8 cellular contexts compared by ENCODE assay signal in the genomic region with DNA sequence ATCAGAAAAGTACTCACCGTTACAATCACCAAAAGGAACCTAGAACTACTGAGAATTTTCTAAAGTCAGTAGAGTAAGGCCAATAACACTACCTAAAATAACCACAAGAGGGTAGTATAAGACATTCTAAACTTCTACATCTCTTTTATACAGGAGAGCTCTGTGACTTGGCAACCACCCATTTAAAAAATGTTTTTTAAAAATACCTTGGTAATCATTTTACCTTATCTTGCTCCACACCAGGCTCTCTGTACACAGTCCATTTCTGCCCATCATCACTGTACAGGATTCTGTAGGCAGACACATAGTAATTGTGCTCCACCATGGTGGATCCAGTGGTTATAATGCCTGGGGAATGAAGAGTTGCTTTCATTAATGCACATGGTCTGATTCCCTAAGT. TPM values are rescaled to one million over a fixed set of nuclear protein-coding genes. Genes with fewer than 3 reads are reported as not detected.
DNase-seq lines count a peak whose midpoint lies in the region; ATAC-seq and TF ChIP-seq lines count a peak whose summit lies in the region.

No MANE protein-coding gene starts in this region.

- peaks cover 0 to 94% (median 17%) of the 10 kb centered on the region in 9 donors for H3K36me3 ChIP-seq in heart left ventricle
- H3K36me3 ChIP-seq in gastrocnemius medialis = no peaks in the 10 kb centered on the region

- no peak overlapping the region for H3K27ac ChIP-seq in C4-2B
- H3K27ac ChIP-seq in heart left ventricle = no peak overlapping the region
- H3K27ac ChIP-seq in gastrocnemius medialis = no peak overlapping the region

- no peaks in the 10 kb centered on the region for H3K27me3 Mint-ChIP-seq in WTC11 (ENCODE audit: low read depth)

- CTCF ChIA-PET in WTC11 (lab: Charles Lee) = interaction anchor here (0.5 to 2.8 kb wide), 23 partner anchors 10 to 941 kb away, joined by 3 to 75 read pairs (median 4); no protein-coding TSS in a partner anchor

- H3K9me3 Mint-ChIP-seq in WTC11 = no peaks in the 10 kb centered on the region

- H3K4me1 ChIP-seq in heart left ventricle (peaks cover 0 to 7% (median 2%) of the 10 kb centered on the region in 12 donors), gastrocnemius medialis (no peaks in the 10 kb centered on the region)

- H3K36me3 Mint-ChIP-seq in WTC11 = peaks cover 29% of the 10 kb centered on the region

- no peak overlapping the region for H3K27ac Mint-ChIP-seq in WTC11

- no peak overlapping the region for H3K4me3 Mint-ChIP-seq in WTC11

- DNase-seq in NCI-H2081 (lab: John Stamatoyannopoulos, UW) = peak; percentile 12 to 60
- DNase-seq in WTC11 (ENCODE audit: low spot score) = no peak
- DNase-seq in heart left ventricle = no peak
- DNase-seq in gastrocnemius medialis = no peak
- no peak for DNase-seq in COLO668 (lab: John Stamatoyannopoulos, UW; ENCODE audit: unreplicated experiment)

- in situ Hi-C loops in gastrocnemius medialis (cut with MboI; ENCODE audit: low sequenced_read_pairs in 4 of 4) = loop anchor here (5.0 to 25.0 kb wide), 6 partner anchors 175 to 945 kb away; a partner anchor contains a TSS

- peak; percentile 80 for ATAC-seq in GM18861 (IDR thresholded peaks at IDR 0.05; ENCODE audit: unreplicated experiment)
- peak; percentile 78 for ATAC-seq in HG03045 (IDR thresholded peaks at IDR 0.05; ENCODE audit: unreplicated experiment)
- ATAC-seq in WTC11 = peak; percentile 77
- ATAC-seq in heart left ventricle = peak; percentile 43 to 78 (median 74)
- peak; percentile 68 to 87 for ATAC-seq in gastrocnemius medialis

- H3K27me3 ChIP-seq in heart left ventricle = no peaks in the 10 kb centered on the region
- no peaks in the 10 kb centered on the region for H3K27me3 ChIP-seq in gastrocnemius medialis

- POLR2A ChIA-PET in WTC11 (lab: Charles Lee) = interaction anchor here (0.9 kb wide), 1 partner anchor 84 kb away, joined by 3 read pairs; a partner anchor contains a TSS

- H3K9me3 ChIP-seq in heart left ventricle (no peaks in the 10 kb centered on the region), gastrocnemius medialis (no peaks in the 10 kb centered on the region)

- peaks cover 14% of the 10 kb centered on the region for H3K4me1 Mint-ChIP-seq in WTC11

- H3K4me3 ChIP-seq in heart left ventricle (no peak overlapping the region), gastrocnemius medialis (no peak overlapping the region)

- WGBS in heart left ventricle, 4 donors = 15 to 20% (median 17%) methylated on average over 1 of the region's 1 CpG

- no peak for TF ChIP-seq POLR2A in heart left ventricle (IDR thresholded peaks at IDR 0.05)
- TF ChIP-seq POLR2A in gastrocnemius medialis (IDR thresholded peaks at IDR 0.05) = no peak

- peak; percentile 71 for TF ChIP-seq CTCF in C4-2B (conservative IDR thresholded peaks at IDR 0.05)
- peak; percentile 70 for TF ChIP-seq CTCF in WTC11 (IDR thresholded peaks at IDR 0.05)
- TF ChIP-seq CTCF in heart left ventricle (IDR thresholded peaks at IDR 0.05) = peak; percentile 78 to 88 (median 80)
- peak; percentile 60 to 84 (median 75) for TF ChIP-seq CTCF in gastrocnemius medialis (IDR thresholded peaks at IDR 0.05 in 4 of 5, conservative IDR thresholded peaks at IDR 0.05 in 1 of 5)

- intact Hi-C loops in heart left ventricle (cut with DNase I) (loop anchor here in 9 of 10 donors (1.0 to 10.0 kb wide), 11 partner anchors 85 to 937 kb away; a partner anchor contains a TSS), gastrocnemius medialis (cut with DNase I; ENCODE audit: low total_unique reads) (loop anchor here (1.0 to 5.0 kb wide), 2 partner anchors 85 to 177 kb away; a partner anchor contains a TSS)

TF ChIP-seq in WTC11, 78 proteins besides CTCF, POLR2A, EP300 and RAD21:
- TF ChIP-seq MYBL2 (CRISPR knock-in tag; IDR thresholded peaks at IDR 0.05) (no peak), ETV6 (CRISPR knock-in tag; IDR thresholded peaks at IDR 0.05) (no peak), RORB (CRISPR knock-in tag; IDR thresholded peaks at IDR 0.05) (no peak), ZNF396 (CRISPR knock-in tag; IDR thresholded peaks at IDR 0.05; ENCODE audit: borderline replicate concordance) (no peak), GABPB1 (CRISPR knock-in tag; IDR thresholded peaks at IDR 0.05) (no peak), CREM (CRISPR knock-in tag; IDR thresholded peaks at IDR 0.05) (no peak), SMAD4 (CRISPR knock-in tag; IDR thresholded peaks at IDR 0.05) (no peak), ZBTB21 (CRISPR knock-in tag; IDR thresholded peaks at IDR 0.05; ENCODE audit: borderline replicate concordance) (no peak), JAZF1 (CRISPR knock-in tag; IDR thresholded peaks at IDR 0.05) (no peak), ZNF138 (CRISPR knock-in tag; conservative IDR thresholded peaks at IDR 0.05) (no peak), ATF1 (CRISPR knock-in tag; IDR thresholded peaks at IDR 0.05) (no peak)
- TF ChIP-seq, protein P1, sequence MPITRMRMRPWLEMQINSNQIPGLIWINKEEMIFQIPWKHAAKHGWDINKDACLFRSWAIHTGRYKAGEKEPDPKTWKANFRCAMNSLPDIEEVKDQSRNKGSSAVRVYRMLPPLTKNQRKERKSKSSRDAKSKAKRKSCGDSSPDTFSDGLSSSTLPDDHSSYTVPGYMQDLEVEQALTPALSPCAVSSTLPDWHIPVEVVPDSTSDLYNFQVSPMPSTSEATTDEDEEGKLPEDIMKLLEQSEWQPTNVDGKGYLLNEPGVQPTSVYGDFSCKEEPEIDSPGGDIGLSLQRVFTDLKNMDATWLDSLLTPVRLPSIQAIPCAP (CRISPR knock-in tag; IDR thresholded peaks at IDR 0.05) = no peak
- TF ChIP-seq, protein P2, sequence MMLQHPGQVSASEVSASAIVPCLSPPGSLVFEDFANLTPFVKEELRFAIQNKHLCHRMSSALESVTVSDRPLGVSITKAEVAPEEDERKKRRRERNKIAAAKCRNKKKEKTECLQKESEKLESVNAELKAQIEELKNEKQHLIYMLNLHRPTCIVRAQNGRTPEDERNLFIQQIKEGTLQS (CRISPR knock-in tag; conservative IDR thresholded peaks at IDR 0.05) = no peak
TF ChIP-seq in WTC11: peak in this region for 0.

RNA-seq across cellular contexts. Expression of a gene that starts 54.4 kb away (rescaled TPM):
- 8.1 to 8.7 TPM (median 8.3 TPM) in 3 replicates for total RNA-seq in WTC11 (2021)
- total RNA-seq in heart left ventricle = 10 to 100 TPM; 35.3 to 91.1 (median 64.5) TPM
- polyA plus RNA-seq in heart left ventricle = 10 to 100 TPM; 37.3 to 95.9 TPM
- 10 to 100 TPM in 2 of 4 donors, 1 to 10 TPM in 2; 7.4 to 15.0 (median 11.3) TPM for total RNA-seq in gastrocnemius medialis

Comparison
In these comparisons a context has a peak if more than half of its experiments do, and no peak if none do; other contexts are left out.
1. DNase-seq: peak in NCI-H2081 (2 of 2); none in WTC11 (single experiment), heart left ventricle (0 of 5), gastrocnemius medialis (0 of 2) and COLO668 (single experiment).
2. Peak in every context shown above with its lines, with median percentiles within 50 percentile points of each other: CTCF ChIP-seq and ATAC-seq.